12 cellular contexts compared by ENCODE assay signal in genomic region chr1:183461350-183461749, GRCh38. TPM values are rescaled to one million over a fixed set of nuclear protein-coding genes. Genes with fewer than 3 reads are reported as not detected.
DNase-seq lines count a peak whose midpoint lies in the region; ATAC-seq, FAIRE-seq and TF ChIP-seq lines count a peak whose summit lies in the region.
"Had no signal": no experiment of that assay in that cellular context is flagged by ENCODE, and none has a peak within 500 bp of the region (broad histone marks: within the 10 kb centered on the region; RNA-seq: fewer than 3 reads in every experiment).

No MANE protein-coding gene starts in this region.

- H3K36me3 Mint-ChIP-seq in WTC11, result no peaks in the 10 kb centered on the region

- H3K27me3 Mint-ChIP-seq in WTC11 (ENCODE audit: low read depth), result no peaks in the 10 kb centered on the region

- TF ChIP-seq POLR2A in GM12891 (IDR thresholded peaks at IDR 0.05; ENCODE audit: low read depth, low read length), result no peak

- H3K4me3 Mint-ChIP-seq in WTC11, result peak overlapping the region; percentile 29
- H3K4me3 Mint-ChIP-seq: activated CD4-positive, alpha-beta T cell treated with anti-CD3 and anti-CD28 coated beads, Interleukin-2, amount 10 ng/mL, durations not matched to agents 7 days and 5 days had no signal

- TF ChIP-seq CTCF in AG10803 (conservative IDR thresholded peaks at IDR 0.05; ENCODE audit: low read length), result no peak
- no peak for TF ChIP-seq CTCF in WTC11 (IDR thresholded peaks at IDR 0.05)
- no peak for TF ChIP-seq CTCF in GM10266 (IDR thresholded peaks at IDR 0.05; ENCODE audit: control insufficient read depth, insufficient read depth, low read depth, missing control alignments)

- intact Hi-C loops in left colon (cut with DNase I, micrococcal nuclease), result no loop called here

- H3K4me1 Mint-ChIP-seq in WTC11, result peaks cover 40% of the 10 kb centered on the region

- no peak overlapping the region for H3K4me3 ChIP-seq in AG10803 (ENCODE audit: low read length)

- peak overlapping the region; percentile 83 for H3K27ac Mint-ChIP-seq in WTC11
- H3K27ac Mint-ChIP-seq: activated CD4-positive, alpha-beta T cell treated with anti-CD3 and anti-CD28 coated beads, Interleukin-2, amount 10 ng/mL, durations not matched to agents 7 days and 5 days had no signal

- H3K9me3 Mint-ChIP-seq in WTC11, result no peaks in the 10 kb centered on the region
- H3K9me3 Mint-ChIP-seq: activated CD4-positive, alpha-beta T cell treated with anti-CD3 and anti-CD28 coated beads, Interleukin-2, amount 10 ng/mL, durations not matched to agents 7 days and 5 days had no signal

- POLR2A ChIA-PET in WTC11 (lab: Charles Lee), result no interaction called here

- peak; percentile 6 for DNase-seq in AG10803 (ENCODE audit: low read depth)
- DNase-seq in Kasumi-1 (lab: John Stamatoyannopoulos, UW), result peak; percentile 51 to 53
- no peak for DNase-seq in WTC11 (ENCODE audit: low spot score)
- peak; percentile 36 for DNase-seq in left colon
- no peak for DNase-seq in GM10266 (ENCODE audit: extremely low spot score)
- DNase-seq in GM12891 (ENCODE audit: insufficient read length, low spot score), result no peak
- no peak for DNase-seq in GM03348 (ENCODE audit: low spot score)
- DNase-seq: activated CD4-positive, alpha-beta T cell treated with anti-CD3 and anti-CD28 coated beads, Interleukin-2, amount 10 ng/mL, durations not matched to agents 7 days and 5 days; occipital lobe; SHP77 treated with DMSO at 0.1 percent for 48 hours had no signal

- FAIRE-seq in GM12891 (lab: Jason Lieb, UNC), result no peak
- FAIRE-seq: HTR-8/SVneo had no signal

- peak; percentile 72 for ATAC-seq in WTC11
- peak; percentile 68 for ATAC-seq in left colon
- ATAC-seq in HG03565 (IDR thresholded peaks at IDR 0.05; ENCODE audit: unreplicated experiment), result no peak

- CTCF ChIA-PET in WTC11 (lab: Charles Lee), result interaction anchor here (0.7 kb wide), 2 partner anchors 153 to 166 kb away, joined by 3 to 4 read pairs; no protein-coding TSS in a partner anchor

TF ChIP-seq in WTC11, 78 proteins besides CTCF, POLR2A, EP300 and RAD21:
- TF ChIP-seq TEAD1 (CRISPR knock-in tag; IDR thresholded peaks at IDR 0.05), result peak; percentile 20; the same call in 1 of the 2 replicates
- no peak for TF ChIP-seq FOXJ3 (CRISPR knock-in tag; IDR thresholded peaks at IDR 0.05; ENCODE audit: borderline replicate concordance)
- TF ChIP-seq OVOL2 (CRISPR knock-in tag; IDR thresholded peaks at IDR 0.05; ENCODE audit: borderline replicate concordance), result no peak
TF ChIP-seq in WTC11: peak in this region for 1.

TF ChIP-seq in GM12891, 5 proteins besides CTCF, POLR2A, EP300 and RAD21:
- no peak for TF ChIP-seq POU2F2 (IDR thresholded peaks at IDR 0.05; ENCODE audit: low read depth, low read length)
- no peak for TF ChIP-seq POLR2AphosphoS5 (IDR thresholded peaks at IDR 0.05; ENCODE audit: low read depth, low read length)

RNA-seq across cellular contexts. Expression of gene SMG7, which starts 10.9 kb away (rescaled TPM):
- 52.3 to 58.2 TPM (median 57.8 TPM) in 3 replicates for total RNA-seq in WTC11 (2021)
- total RNA-seq in left colon, result 10 to 100 TPM; 53.4 to 56.3 TPM
- polyA plus RNA-seq in GM12891 (2012; ENCODE audit: low read depth, missing spikeins), result 23.3 TPM

RNA-seq across cellular contexts. Expression of gene NMNAT2, which starts 43.2 kb away (rescaled TPM):
- total RNA-seq in WTC11 (2021), result 8.8 to 10.5 TPM (median 8.9 TPM) in 3 replicates
- under 1 TPM; 0.18 to 0.84 TPM for total RNA-seq in left colon
- 0.40 TPM for polyA plus RNA-seq in GM12891 (2012; ENCODE audit: low read depth, missing spikeins)
- total RNA-seq: activated CD4-positive, alpha-beta T cell treated with anti-CD3 and anti-CD28 coated beads, Interleukin-2, amount 10 ng/mL, durations not matched to agents 7 days and 5 days had no signal

Comparison
In these comparisons a context has a peak if more than half of its experiments do, and no peak if none do; other contexts are left out.
1. DNase-seq: peak in AG10803 (single experiment), Kasumi-1 (2 of 2) and left colon (2 of 2); none in WTC11 (single experiment), GM10266 (single experiment), GM12891 (single experiment) and GM03348 (single experiment).